ENCODE assay signal across 1 cellular context in genomic region chr17:42744283-42744805, GRCh38.
TF ChIP-seq lines count a peak whose summit lies in the region.

No MANE protein-coding gene starts in this region.

TF ChIP-seq in H1, 55 proteins besides CTCF, POLR2A, EP300 and RAD21 (continued from another document):
- no peak for TF ChIP-seq CHD7 (IDR thresholded peaks at IDR 0.05; ENCODE audit: insufficient replicate concordance, low read length)
- TF ChIP-seq NRF1 (IDR thresholded peaks at IDR 0.05; ENCODE audit: low read depth, low read length): peak; percentile 21; the same call in 1 of the 2 replicates
- no peak for TF ChIP-seq CHD1 (IDR thresholded peaks at IDR 0.05; ENCODE audit: low read depth, low read length)
- TF ChIP-seq SP4 (IDR thresholded peaks at IDR 0.05; ENCODE audit: low read length): no peak
- peak; percentile 87 for TF ChIP-seq MAX (IDR thresholded peaks at IDR 0.05)
- TF ChIP-seq CBX8 (IDR thresholded peaks at IDR 0.05; ENCODE audit: borderline replicate concordance, low read depth, low read length): no peak
- TF ChIP-seq SIX5 (IDR thresholded peaks at IDR 0.05; ENCODE audit: low read depth, low read length): no peak
- peak; percentile 39 for TF ChIP-seq TBP (IDR thresholded peaks at IDR 0.05; ENCODE audit: low read depth, low read length)
- TF ChIP-seq KDM4A (IDR thresholded peaks at IDR 0.05; ENCODE audit: low read depth, low read length, severe bottlenecking): peak; percentile 54
- TF ChIP-seq ATF3 (IDR thresholded peaks at IDR 0.05; ENCODE audit: insufficient read depth, low read depth, low read length): no peak
- no peak for TF ChIP-seq HDAC6 (IDR thresholded peaks at IDR 0.05; ENCODE audit: low read depth, low read length)
- peak; percentile 52; the same call in 1 of the 2 replicates for TF ChIP-seq POLR2AphosphoS5 (IDR thresholded peaks at IDR 0.05; ENCODE audit: low read depth, low read length)
- TF ChIP-seq ATF2 (IDR thresholded peaks at IDR 0.05; ENCODE audit: low read length): no peak
- peak; percentile 63 for TF ChIP-seq TAF1 (IDR thresholded peaks at IDR 0.05; ENCODE audit: low read depth, low read length)
- 0 out of 2 replicates have a peak, but pooled peaks have one; percentile 62 for TF ChIP-seq E2F6 (IDR thresholded peaks at IDR 0.05)
- 0 out of 2 replicates have a peak, but pooled peaks have one; percentile 19 for TF ChIP-seq GTF2F1 (IDR thresholded peaks at IDR 0.05; ENCODE audit: borderline replicate concordance, low read depth, low read length)
- TF ChIP-seq RFX5 (IDR thresholded peaks at IDR 0.05; ENCODE audit: borderline replicate concordance, low read depth, low read length): no peak
- no peak for TF ChIP-seq EZH2 (IDR thresholded peaks at IDR 0.05; ENCODE audit: low read depth, low read length, severe bottlenecking)
- no peak for TF ChIP-seq SUZ12 (IDR thresholded peaks at IDR 0.05; ENCODE audit: low read length)
- no peak for TF ChIP-seq POU5F1 (IDR thresholded peaks at IDR 0.05; ENCODE audit: low read depth, low read length)
- TF ChIP-seq CHD2 (IDR thresholded peaks at IDR 0.05; ENCODE audit: low read length): 0 out of 2 replicates have a peak, but pooled peaks have one; percentile 4
- peak in 1 of 2 experiments; percentile 68; a peak in 1 of 4 replicates for TF ChIP-seq SIN3A (conservative IDR thresholded peaks at IDR 0.05 in 1 of 2, IDR thresholded peaks at IDR 0.05 in 1 of 2; ENCODE audit: low read depth in 1 of 2, low read length in 2 of 2)
- TF ChIP-seq SAP30 (IDR thresholded peaks at IDR 0.05; ENCODE audit: insufficient read depth, insufficient replicate concordance, low read length): no peak
- TF ChIP-seq KDM1A (IDR thresholded peaks at IDR 0.05; ENCODE audit: borderline replicate concordance, low read length): no peak
- TF ChIP-seq USF2 (IDR thresholded peaks at IDR 0.05; ENCODE audit: low read length): no peak
